23 cellular contexts compared by ENCODE assay signal in genomic region chr2:126788652-126789051, GRCh38.
DNase-seq lines count a peak whose midpoint lies in the region; ATAC-seq, FAIRE-seq and TF ChIP-seq lines count a peak whose summit lies in the region.
"Had no signal": no experiment of that assay in that cellular context is flagged by ENCODE, and none has a peak within 500 bp of the region (broad histone marks: within the 10 kb centered on the region; RNA-seq: fewer than 3 reads in every experiment).

No MANE protein-coding gene starts in this region.

- TF ChIP-seq EP300 in HepG2 (IDR thresholded peaks at IDR 0.05; ENCODE audit: low read depth in 2 of 2, low read length in 2 of 2) (no peak), HepG2 (CRISPR knock-in tag; IDR thresholded peaks at IDR 0.05; ENCODE audit: borderline replicate concordance) (no peak)

- TF ChIP-seq POLR2A in HepG2 (IDR thresholded peaks at IDR 0.05; ENCODE audit: insufficient read depth in 1 of 2, low read depth in 2 of 2, low read length in 2 of 2) (no peak), spleen (IDR thresholded peaks at IDR 0.05) (no peak)

- H3K9me3 ChIP-seq in HepG2 (ENCODE audit: low read length) (no peaks in the 10 kb centered on the region), spleen (no peaks in the 10 kb centered on the region), lower lobe of right lung (no peaks in the 10 kb centered on the region)
- H3K9me3 ChIP-seq: BE2C, Caco-2 had no signal

- H3K27me3 ChIP-seq in HepG2 (ENCODE audit: control insufficient read depth in 1 of 2, insufficient read depth in 2 of 2, low read length in 2 of 2): peaks cover 0 to 15% of the 10 kb centered on the region in 2 experiments; a peak in 3 of 5 replicates
- peaks cover 0 to 33% (median 0%) of the 10 kb centered on the region in 7 donors for H3K27me3 ChIP-seq in spleen (replicated peaks in 1 of 7)
- H3K27me3 ChIP-seq in lower lobe of right lung (ENCODE audit: low read depth): peaks cover 6% of the 10 kb centered on the region
- H3K27me3 ChIP-seq: BE2C had no signal

- H3K4me3 ChIP-seq in HepG2 (replicated peaks in 1 of 3; ENCODE audit: insufficient read depth in 1 of 3, low read depth in 2 of 3, low read length in 3 of 3) (no peak overlapping the region), spleen (no peak overlapping the region), lower lobe of right lung (no peak overlapping the region)
- H3K4me3 ChIP-seq: GM23338, K562 had no signal

- H3K79me2 ChIP-seq in HepG2 (ENCODE audit: insufficient read depth, low read length): no peaks in the 10 kb centered on the region

- no peak for FAIRE-seq in HepG2 (lab: Jason Lieb, UNC)
- FAIRE-seq: A204.1, D721Med, GM12892, GM18507, H54, K562 had no signal

- BruUV-seq in HepG2 (replicated peaks; lab: Mats Ljungman, UMichigan): no TSS peak

- H3K4me1 ChIP-seq in HepG2 (ENCODE audit: insufficient read depth, low read length) (no peaks in the 10 kb centered on the region), spleen (no peaks in the 10 kb centered on the region), lower lobe of right lung (no peaks in the 10 kb centered on the region)
- H3K4me1 ChIP-seq: BE2C, Caco-2 had no signal

- H3K27ac ChIP-seq in HepG2 (ENCODE audit: extremely low read length, insufficient read depth, low read length): no peak overlapping the region
- no peak overlapping the region for H3K27ac ChIP-seq in spleen
- no peak overlapping the region for H3K27ac ChIP-seq in lower lobe of right lung
- H3K27ac ChIP-seq: C4-2B had no signal

- no peak for ATAC-seq in HepG2
- ATAC-seq in HG02763 (IDR thresholded peaks at IDR 0.05; ENCODE audit: unreplicated experiment): no peak
- no peak for ATAC-seq in lower lobe of right lung
- ATAC-seq: GM23338, HCT116, K562 had no signal

- no peak overlapping the region for H2AFZ ChIP-seq in HepG2 (ENCODE audit: low read length)
- H2AFZ ChIP-seq: GM23338 had no signal

- TF ChIP-seq RAD21 in HepG2 (CRISPR knock-in tag; IDR thresholded peaks at IDR 0.05): no peak

- no peak overlapping the region for H3K4me2 ChIP-seq in HepG2 (ENCODE audit: low read depth, low read length)
- H3K4me2 ChIP-seq: GM23338 had no signal

- H3K36me3 ChIP-seq in HepG2 (replicated peaks in 1 of 2; ENCODE audit: control insufficient read depth in 1 of 2, insufficient read depth in 2 of 2, low read length in 2 of 2): no peaks in the 10 kb centered on the region
- H3K36me3 ChIP-seq in spleen: no peaks in the 10 kb centered on the region
- H3K36me3 ChIP-seq in lower lobe of right lung: no peaks in the 10 kb centered on the region
- H3K36me3 ChIP-seq: BE2C had no signal

- POLR2A ChIA-PET in HepG2 (lab: Yijun Ruan, JAX): no interaction called here

- H4K20me1 ChIP-seq in HepG2 (ENCODE audit: insufficient read depth, low read length): no peaks in the 10 kb centered on the region

- CTCF ChIA-PET in HepG2 (lab: Yijun Ruan, JAX; ENCODE audit: low intra/inter-chr PET ratio, low total read pairs): no interaction called here

- peak; percentile 27 for DNase-seq in G401 (ENCODE audit: low spot score)
- peak; percentile 3 for DNase-seq in cerebellar cortex (ENCODE audit: low spot score)
- DNase-seq in HepG2 (ENCODE audit: low spot score): no peak
- peak; percentile 29 for DNase-seq in spleen
- no peak for DNase-seq in activated CD8-positive, alpha-beta memory T cell treated with anti-CD3 and anti-CD28 coated beads, Interleukin-2, amount 50 U/mL, for 48 hours
- DNase-seq in lower lobe of right lung: no peak
- DNase-seq: ACHN; BE2C; Caco-2; CD4-positive, alpha-beta T cell; GDM1; HFFc6; IMR-90 had no signal

- in situ Hi-C loops in G401 (cut with HindIII; ENCODE audit: low sequenced_read_pairs) (no loop called here), HepG2 (cut with HindIII; ENCODE audit: extremely low pct_ligation_motif_present, low pct_unique_long_range_greater_than_20kb) (loop anchor here (25.0 kb wide), 1 partner anchor 1976 kb away; no protein-coding TSS in a partner anchor)

- WGBS in HepG2 (ENCODE audit: low lambda C conversion rate): 6% methylated on average over 3 of the region's 4 CpGs
- 76 to 91% (median 83%) methylated on average over 4 of the region's 4 CpGs for WGBS in spleen, 5 donors

- H3K9ac ChIP-seq in HepG2 (ENCODE audit: insufficient read depth, low read depth, low read length): no peak overlapping the region

- TF ChIP-seq CTCF in HepG2 (CRISPR knock-in tag; IDR thresholded peaks at IDR 0.05): no peak
- TF ChIP-seq CTCF in spleen (IDR thresholded peaks at IDR 0.05 in 8 of 11, conservative IDR thresholded peaks at IDR 0.05 in 3 of 11): no peak
- TF ChIP-seq CTCF in lower lobe of right lung (IDR thresholded peaks at IDR 0.05): no peak

- intact Hi-C loops in HepG2 (cut with micrococcal nuclease; ENCODE audit: unreplicated experiment) (no loop called here), spleen (cut with DNase I; ENCODE audit: low total_unique reads) (no loop called here), lower lobe of right lung (cut with DNase I) (no loop called here)

TF ChIP-seq in HepG2, 621 proteins besides CTCF, POLR2A, EP300 and RAD21:
- TF ChIP-seq PHF21A (CRISPR knock-in tag; IDR thresholded peaks at IDR 0.05) (no peak), MNT (IDR thresholded peaks at IDR 0.05) (peak; percentile 79)

Comparison
In these comparisons a context has a peak if more than half of its experiments do, and no peak if none do; other contexts are left out.
1. DNase-seq: peak in G401 (single experiment), cerebellar cortex (single experiment) and spleen (single experiment); none in HepG2 (single experiment), activated CD8-positive, alpha-beta memory T cell treated with anti-CD3 and anti-CD28 coated beads, Interleukin-2, amount 50 U/mL, for 48 hours (single experiment) and lower lobe of right lung (single experiment).